In the genomic region with DNA sequence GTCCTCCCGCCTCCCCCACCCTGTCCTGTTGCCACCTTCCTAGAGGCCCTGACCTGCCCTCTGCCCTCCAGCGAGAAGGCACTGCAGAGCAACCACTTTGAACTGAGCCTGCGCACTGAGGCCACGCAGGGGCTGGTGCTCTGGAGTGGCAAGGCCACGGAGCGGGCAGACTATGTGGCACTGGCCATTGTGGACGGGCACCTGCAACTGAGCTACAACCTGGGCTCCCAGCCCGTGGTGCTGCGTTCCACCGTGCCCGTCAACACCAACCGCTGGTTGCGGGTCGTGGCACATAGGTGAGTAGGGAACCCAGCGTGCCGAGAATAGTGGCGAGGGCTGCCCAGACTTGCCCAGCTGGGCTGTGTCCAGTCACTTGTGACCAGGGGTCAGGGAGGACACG, we compare ENCODE assay signal across 12 cellular contexts. TPM values are rescaled to one million over a fixed set of nuclear protein-coding genes. Genes with fewer than 3 reads are reported as not detected.
"Had no signal": no experiment of that assay in that cellular context is flagged by ENCODE, and none has a peak within 500 bp of the region (broad histone marks: within the 10 kb centered on the region; RNA-seq: fewer than 3 reads in every experiment).

No MANE protein-coding gene starts in this region.

- H3K9ac ChIP-seq: GM23248 had no signal

- H2AFZ ChIP-seq: GM23248, GM23338 had no signal

- H3K4me2 ChIP-seq: GM23338 had no signal

- H3K4me3 ChIP-seq: GM23248, GM23338, HAP-1 had no signal

- FAIRE-seq: H1, H54 had no signal

- H3K27ac ChIP-seq: GM23248 had no signal

- ATAC-seq: GM23338, HCT116 had no signal

- H3K9me3 ChIP-seq: HAP-1 had no signal

- DNase-seq: GM23248, GOT3, H7, H9, HCEC 1CT, HFFc6 had no signal

RNA-seq across cellular contexts. Expression of a gene that starts 20.4 kb away (rescaled TPM):
- total RNA-seq: GM23248, GM23338, H1, H4, H7, H9, HFFc6 had no signal
- polyA plus RNA-seq: GM23248, GM23338, H1 had no signal
